Comparison of ENCODE assay signal across 8 cellular contexts in the genomic region with DNA sequence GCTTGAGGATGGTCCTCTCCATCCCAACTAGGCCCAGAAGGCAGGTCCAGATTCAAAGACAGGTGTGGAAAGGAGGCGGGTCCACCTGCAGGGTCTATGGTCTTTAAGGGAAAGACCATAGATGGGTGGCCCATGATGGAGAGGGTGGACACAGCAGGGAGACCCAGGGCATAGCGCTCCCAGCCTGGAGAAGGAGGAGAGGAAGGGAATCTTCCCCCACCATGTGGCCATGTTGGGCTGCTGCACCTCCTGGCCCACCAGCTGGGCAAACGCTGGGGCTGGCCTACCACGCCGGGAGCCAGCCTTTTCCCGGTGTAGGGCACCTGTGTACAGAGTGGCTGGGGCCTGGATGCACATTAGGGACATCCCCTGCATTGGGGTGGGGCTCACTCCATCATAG.
DNase-seq lines count a peak whose midpoint lies in the region; ATAC-seq and TF ChIP-seq lines count a peak whose summit lies in the region.

No MANE protein-coding gene starts in this region.

- H3K79me2 ChIP-seq in PC-9 (ENCODE audit: low read depth) = no peaks in the 10 kb centered on the region

- H3K4me3 Mint-ChIP-seq in progenitor cell of endocrine pancreas (ENCODE audit: low read depth) = no peak overlapping the region

- H3F3A ChIP-seq in PC-9 (ENCODE audit: insufficient read depth, low read depth) = no peaks in the 10 kb centered on the region

- no peak overlapping the region for H3K4me3 ChIP-seq in PC-9
- no peak overlapping the region for H3K4me3 ChIP-seq in fibroblast of the aortic adventitia (ENCODE audit: low read depth, low read length)
- H3K4me3 ChIP-seq in effector memory CD4-positive, alpha-beta T cell (ENCODE audit: insufficient read depth, low read depth, low read length, poor library complexity, severe bottlenecking) = no peak overlapping the region

- H3K27me3 Mint-ChIP-seq in progenitor cell of endocrine pancreas = peaks cover 10% of the 10 kb centered on the region

- no peak overlapping the region for H3K27ac ChIP-seq in PC-9
- H3K27ac ChIP-seq in effector memory CD4-positive, alpha-beta T cell (ENCODE audit: insufficient read depth, low read length, poor library complexity, severe bottlenecking) = no peak overlapping the region

- no peaks in the 10 kb centered on the region for H3K27me3 ChIP-seq in PC-9 (ENCODE audit: insufficient read depth, low read depth)
- no peaks in the 10 kb centered on the region for H3K27me3 ChIP-seq in effector memory CD4-positive, alpha-beta T cell (replicated peaks; ENCODE audit: control insufficient read depth, insufficient read depth, low read length, poor library complexity, severe bottlenecking)

- no peak overlapping the region for H3K27ac Mint-ChIP-seq in progenitor cell of endocrine pancreas

- H3K36me3 ChIP-seq in PC-9 (ENCODE audit: low read depth) = no peaks in the 10 kb centered on the region
- no peaks in the 10 kb centered on the region for H3K36me3 ChIP-seq in effector memory CD4-positive, alpha-beta T cell (ENCODE audit: control insufficient read depth, insufficient read depth, low read length)

- H4K20me1 ChIP-seq in PC-9 (ENCODE audit: insufficient read depth) = no peaks in the 10 kb centered on the region

- TF ChIP-seq CTCF in PC-9 (conservative IDR thresholded peaks at IDR 0.05) (peak; percentile 39; the same call in 1 of the 2 replicates), fibroblast of the aortic adventitia (IDR thresholded peaks at IDR 0.05; ENCODE audit: insufficient read depth, low read length) (peak; percentile 79), progenitor cell of endocrine pancreas (IDR thresholded peaks at IDR 0.05; ENCODE audit: unreplicated experiment) (peak; percentile 75)

- H3K4me2 ChIP-seq in PC-9 = no peak overlapping the region

- CTCF ChIA-PET in PC-9 (lab: Charles Lee) = interaction anchor here (0.7 kb wide), 1 partner anchor 165 kb away, joined by 25 read pairs; no protein-coding TSS in a partner anchor

- H3K36me3 Mint-ChIP-seq in progenitor cell of endocrine pancreas (ENCODE audit: insufficient read depth) = no peaks in the 10 kb centered on the region

- DNase-seq in DMS 273 (lab: John Stamatoyannopoulos, UW; ENCODE audit: unreplicated experiment) (peak; percentile 53), DMS 273 treated with DMSO at 0.1 percent for 48 hours (lab: John Stamatoyannopoulos, UW) (no peak), PC-9 (peak in 1 of 2 experiments; percentile 13), fibroblast of the aortic adventitia (ENCODE audit: low read depth) (peak; percentile 48), progenitor cell of endocrine pancreas (ENCODE audit: low spot score, unreplicated experiment) (no peak), NCI-H345 treated with DMSO at 0.1 percent for 48 hours (lab: John Stamatoyannopoulos, UW; ENCODE audit: unreplicated experiment) (no peak)
- no peak for DNase-seq in effector memory CD4-positive, alpha-beta T cell

- intact Hi-C loops in PC-9 (cut with micrococcal nuclease; ENCODE audit: unreplicated experiment) = no loop called here

- POLR2A ChIA-PET in PC-9 (lab: Charles Lee; ENCODE audit: unreplicated experiment) = no interaction called here

- no TSS peak for BruUV-seq in PC-9 (replicated peaks; lab: Mats Ljungman, UMichigan)

- H3K4me1 ChIP-seq in PC-9 (replicated peaks; ENCODE audit: insufficient read depth) = no peaks in the 10 kb centered on the region
- no peaks in the 10 kb centered on the region for H3K4me1 ChIP-seq in effector memory CD4-positive, alpha-beta T cell (ENCODE audit: control insufficient read depth, insufficient read depth, low read length, poor library complexity, severe bottlenecking)

- H2AFZ ChIP-seq in PC-9 = no peak overlapping the region

- no peak for ATAC-seq in HG03045 (IDR thresholded peaks at IDR 0.05; ENCODE audit: unreplicated experiment)

- H3K9me2 ChIP-seq in PC-9 (ENCODE audit: insufficient read depth) = no peaks in the 10 kb centered on the region

- no peaks in the 10 kb centered on the region for H3K9me3 ChIP-seq in PC-9 (ENCODE audit: insufficient read depth, low read depth)
- no peaks in the 10 kb centered on the region for H3K9me3 ChIP-seq in effector memory CD4-positive, alpha-beta T cell (ENCODE audit: control insufficient read depth, low read length)

- peaks cover 32% of the 10 kb centered on the region for H3K4me1 Mint-ChIP-seq in progenitor cell of endocrine pancreas (ENCODE audit: low read depth)

- H3K9me3 Mint-ChIP-seq in progenitor cell of endocrine pancreas (ENCODE audit: low read depth) = peaks cover 11% of the 10 kb centered on the region

Comparison
In these comparisons a context has a peak if more than half of its experiments do, and no peak if none do; other contexts are left out.
1. DNase-seq: peak in DMS 273 (single experiment) and fibroblast of the aortic adventitia (single experiment); none in DMS 273 treated with DMSO at 0.1 percent for 48 hours (single experiment), progenitor cell of endocrine pancreas (single experiment), NCI-H345 treated with DMSO at 0.1 percent for 48 hours (single experiment) and effector memory CD4-positive, alpha-beta T cell (0 of 3).
2. Peak in every context shown above with its lines, with median percentiles within 50 percentile points of each other: CTCF ChIP-seq.